Comparison of ENCODE assay signal across 8 cellular contexts in the genomic region with DNA sequence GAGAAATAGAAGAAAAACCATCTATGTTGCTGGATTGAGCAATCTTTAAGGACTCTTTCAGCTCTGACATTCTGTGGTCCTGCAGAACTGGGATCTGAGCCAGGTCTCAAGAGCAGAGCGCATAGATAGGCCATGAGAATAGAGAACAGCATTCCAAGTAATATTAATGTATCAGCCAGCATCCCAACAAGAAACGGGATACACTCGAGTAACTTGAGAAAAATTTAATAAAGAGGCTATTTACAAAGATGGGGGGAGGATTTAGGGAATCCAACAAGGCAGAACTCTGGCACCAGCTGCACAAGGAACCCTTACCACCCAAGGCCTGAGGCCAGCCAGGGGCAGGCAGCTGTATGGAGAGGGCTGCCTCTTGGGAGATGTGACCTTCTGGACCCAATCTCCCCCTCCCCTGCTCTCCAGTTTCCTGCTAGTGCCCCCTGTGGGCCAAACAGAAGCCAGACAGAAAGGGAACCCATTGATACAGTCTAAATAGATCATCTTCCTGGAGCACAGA. TPM values are rescaled to one million over a fixed set of nuclear protein-coding genes. Genes with fewer than 3 reads are reported as not detected.
DNase-seq lines count a peak whose midpoint lies in the region; ATAC-seq and TF ChIP-seq lines count a peak whose summit lies in the region.

No MANE protein-coding gene starts in this region.

- H4K20me1 ChIP-seq in SK-N-SH (ENCODE audit: insufficient read depth): peaks cover 5% of the 10 kb centered on the region; the same call in 1 of the 2 replicates

- in situ Hi-C loops in ACHN (cut with HindIII; ENCODE audit: low pct_ligation_motif_present, low pct_unique_long_range_greater_than_20kb, low sequenced_read_pairs): loop anchor here (25.0 kb wide), 1 partner anchor 97 kb away; no protein-coding TSS in a partner anchor
- in situ Hi-C loops in GM13977 (cut with MboI; ENCODE audit: low pct_unique_long_range_greater_than_20kb, low sequenced_read_pairs, unreplicated experiment): no loop called here

- intact Hi-C loops in left ventricle myocardium superior (cut with micrococcal nuclease): no loop called here

- peak; percentile 6 to 79; a peak in 2 of 4 replicates for TF ChIP-seq EP300 in SK-N-SH (IDR thresholded peaks at IDR 0.05; ENCODE audit: borderline replicate concordance in 1 of 2, low read depth in 1 of 2, low read length in 1 of 2)

- peak overlapping the region; percentile 80 to 82 for H3K27ac ChIP-seq in SK-N-SH (ENCODE audit: low read depth in 2 of 2, low read length in 1 of 2)

- DNase-seq in ACHN (peak; percentile 9), GM13977 (ENCODE audit: low spot score) (no peak), SK-N-SH (no peak), left ventricle myocardium superior (peak; percentile 61), RKO (ENCODE audit: low spot score) (no peak), NCI-H1048 (lab: John Stamatoyannopoulos, UW) (no peak), SW 1271 (lab: John Stamatoyannopoulos, UW) (no peak)

- peaks cover 11 to 18% of the 10 kb centered on the region in 2 experiments for H3K4me1 ChIP-seq in SK-N-SH (ENCODE audit: control insufficient read depth in 1 of 2, insufficient read depth in 2 of 2, low read depth in 1 of 2, low read length in 1 of 2)

- TF ChIP-seq RAD21 in SK-N-SH (IDR thresholded peaks at IDR 0.05; ENCODE audit: low read length): peak; percentile 33; the same call in 1 of the 2 replicates

- no peaks in the 10 kb centered on the region for H3K9me3 ChIP-seq in SK-N-SH

- no peaks in the 10 kb centered on the region for H3K9me2 ChIP-seq in SK-N-SH

- ATAC-seq in left ventricle myocardium superior (peak; percentile 95), GM19395 (IDR thresholded peaks at IDR 0.05; ENCODE audit: unreplicated experiment) (no peak)

- H3K27me3 ChIP-seq in SK-N-SH (ENCODE audit: insufficient read depth): no peaks in the 10 kb centered on the region

- no peaks in the 10 kb centered on the region for H3K36me3 ChIP-seq in SK-N-SH (replicated peaks in 1 of 2; ENCODE audit: control insufficient read depth in 1 of 2, insufficient read depth in 2 of 2, low read length in 1 of 2)

- no peak overlapping the region for H3K4me3 ChIP-seq in SK-N-SH (ENCODE audit: low read depth in 2 of 2, low read length in 1 of 2)

- TF ChIP-seq CTCF in GM13977 (IDR thresholded peaks at IDR 0.05; ENCODE audit: extremely low read depth, insufficient read depth, missing control alignments) (peak; percentile 46), SK-N-SH (IDR thresholded peaks at IDR 0.05) (peak; percentile 66)

- peak overlapping the region; percentile 64; the same call in 1 of the 2 replicates for H3K4me2 ChIP-seq in SK-N-SH

- H2AFZ ChIP-seq in SK-N-SH (ENCODE audit: low read depth): no peak overlapping the region

- WGBS in SK-N-SH (ENCODE audit: low lambda C conversion rate): 14% methylated on average over 3 of the region's 3 CpGs

- peaks cover 22% of the 10 kb centered on the region; the same call in 1 of the 2 replicates for H3K79me2 ChIP-seq in SK-N-SH (ENCODE audit: insufficient read depth)

- peaks cover 21% of the 10 kb centered on the region for H3F3A ChIP-seq in SK-N-SH (replicated peaks; ENCODE audit: insufficient read depth)

- POLR2A ChIA-PET in SK-N-SH (lab: Yijun Ruan, JAX): no interaction called here

- CTCF ChIA-PET in SK-N-SH (lab: Yijun Ruan, JAX): interaction anchor here (0.6 to 1.2 kb wide), 3 partner anchors 17 to 110 kb away, joined by 3 to 5 read pairs (median 3); no protein-coding TSS in a partner anchor

- H3K9ac ChIP-seq in SK-N-SH: no peak overlapping the region

TF ChIP-seq in SK-N-SH, 30 proteins besides CTCF, POLR2A, EP300 and RAD21 (continues in another document):
- TF ChIP-seq POLR2AphosphoS5 (IDR thresholded peaks at IDR 0.05; ENCODE audit: low read depth, low read length) (peak; percentile 43; the same call in 1 of the 2 replicates), FOSL2 (IDR thresholded peaks at IDR 0.05; ENCODE audit: borderline replicate concordance, low read depth) (peak; percentile 21; the same call in 1 of the 2 replicates), NFIC (IDR thresholded peaks at IDR 0.05; ENCODE audit: borderline replicate concordance) (peak; percentile 93), TCF12 (IDR thresholded peaks at IDR 0.05) (peak; percentile 81), EZH2phosphoT487 (IDR thresholded peaks at IDR 0.05; ENCODE audit: borderline replicate concordance, low read depth) (no peak), GABPA (IDR thresholded peaks at IDR 0.05; ENCODE audit: low read depth) (no peak), GATA2 (CRISPR knock-in tag; IDR thresholded peaks at IDR 0.05) (no peak), MXI1 (IDR thresholded peaks at IDR 0.05; ENCODE audit: low read depth, low read length) (no peak), YY1 (IDR thresholded peaks at IDR 0.05; ENCODE audit: low read depth) (peak; percentile 43; the same call in 1 of the 2 replicates), ELF1 (IDR thresholded peaks at IDR 0.05) (peak; percentile 10; the same call in 1 of the 2 replicates), FOXJ3 (CRISPR knock-in tag; IDR thresholded peaks at IDR 0.05) (no peak), JUND (IDR thresholded peaks at IDR 0.05) (peak; percentile 52; the same call in 1 of the 2 replicates), TEAD4 (IDR thresholded peaks at IDR 0.05; ENCODE audit: borderline replicate concordance, insufficient read depth) (peak; percentile 77; the same call in 1 of the 2 replicates), RXRA (IDR thresholded peaks at IDR 0.05; ENCODE audit: borderline replicate concordance, low read depth) (peak; percentile 39; the same call in 1 of the 2 replicates)
- TF ChIP-seq, protein P1, sequence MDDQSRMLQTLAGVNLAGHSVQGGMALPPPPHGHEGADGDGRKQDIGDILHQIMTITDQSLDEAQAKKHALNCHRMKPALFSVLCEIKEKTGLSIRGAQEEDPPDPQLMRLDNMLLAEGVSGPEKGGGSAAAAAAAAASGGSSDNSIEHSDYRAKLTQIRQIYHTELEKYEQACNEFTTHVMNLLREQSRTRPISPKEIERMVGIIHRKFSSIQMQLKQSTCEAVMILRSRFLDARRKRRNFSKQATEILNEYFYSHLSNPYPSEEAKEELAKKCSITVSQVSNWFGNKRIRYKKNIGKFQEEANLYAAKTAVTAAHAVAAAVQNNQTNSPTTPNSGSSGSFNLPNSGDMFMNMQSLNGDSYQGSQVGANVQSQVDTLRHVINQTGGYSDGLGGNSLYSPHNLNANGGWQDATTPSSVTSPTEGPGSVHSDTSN (IDR thresholded peaks at IDR 0.05): peak; percentile 62
- TF ChIP-seq, protein P2, sequence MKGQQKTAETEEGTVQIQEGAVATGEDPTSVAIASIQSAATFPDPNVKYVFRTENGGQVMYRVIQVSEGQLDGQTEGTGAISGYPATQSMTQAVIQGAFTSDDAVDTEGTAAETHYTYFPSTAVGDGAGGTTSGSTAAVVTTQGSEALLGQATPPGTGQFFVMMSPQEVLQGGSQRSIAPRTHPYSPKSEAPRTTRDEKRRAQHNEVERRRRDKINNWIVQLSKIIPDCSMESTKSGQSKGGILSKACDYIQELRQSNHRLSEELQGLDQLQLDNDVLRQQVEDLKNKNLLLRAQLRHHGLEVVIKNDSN (IDR thresholded peaks at IDR 0.05; ENCODE audit: borderline replicate concordance, low read depth): no peak
- TF ChIP-seq, protein P3, sequence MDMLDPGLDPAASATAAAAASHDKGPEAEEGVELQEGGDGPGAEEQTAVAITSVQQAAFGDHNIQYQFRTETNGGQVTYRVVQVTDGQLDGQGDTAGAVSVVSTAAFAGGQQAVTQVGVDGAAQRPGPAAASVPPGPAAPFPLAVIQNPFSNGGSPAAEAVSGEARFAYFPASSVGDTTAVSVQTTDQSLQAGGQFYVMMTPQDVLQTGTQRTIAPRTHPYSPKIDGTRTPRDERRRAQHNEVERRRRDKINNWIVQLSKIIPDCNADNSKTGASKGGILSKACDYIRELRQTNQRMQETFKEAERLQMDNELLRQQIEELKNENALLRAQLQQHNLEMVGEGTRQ (IDR thresholded peaks at IDR 0.05; ENCODE audit: borderline replicate concordance, low read depth, low read length): no peak
- TF ChIP-seq, protein P4, sequence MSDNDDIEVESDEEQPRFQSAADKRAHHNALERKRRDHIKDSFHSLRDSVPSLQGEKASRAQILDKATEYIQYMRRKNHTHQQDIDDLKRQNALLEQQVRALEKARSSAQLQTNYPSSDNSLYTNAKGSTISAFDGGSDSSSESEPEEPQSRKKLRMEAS (IDR thresholded peaks at IDR 0.05; ENCODE audit: low read depth): peak; percentile 20; the same call in 1 of the 2 replicates
- TF ChIP-seq, protein P5, sequence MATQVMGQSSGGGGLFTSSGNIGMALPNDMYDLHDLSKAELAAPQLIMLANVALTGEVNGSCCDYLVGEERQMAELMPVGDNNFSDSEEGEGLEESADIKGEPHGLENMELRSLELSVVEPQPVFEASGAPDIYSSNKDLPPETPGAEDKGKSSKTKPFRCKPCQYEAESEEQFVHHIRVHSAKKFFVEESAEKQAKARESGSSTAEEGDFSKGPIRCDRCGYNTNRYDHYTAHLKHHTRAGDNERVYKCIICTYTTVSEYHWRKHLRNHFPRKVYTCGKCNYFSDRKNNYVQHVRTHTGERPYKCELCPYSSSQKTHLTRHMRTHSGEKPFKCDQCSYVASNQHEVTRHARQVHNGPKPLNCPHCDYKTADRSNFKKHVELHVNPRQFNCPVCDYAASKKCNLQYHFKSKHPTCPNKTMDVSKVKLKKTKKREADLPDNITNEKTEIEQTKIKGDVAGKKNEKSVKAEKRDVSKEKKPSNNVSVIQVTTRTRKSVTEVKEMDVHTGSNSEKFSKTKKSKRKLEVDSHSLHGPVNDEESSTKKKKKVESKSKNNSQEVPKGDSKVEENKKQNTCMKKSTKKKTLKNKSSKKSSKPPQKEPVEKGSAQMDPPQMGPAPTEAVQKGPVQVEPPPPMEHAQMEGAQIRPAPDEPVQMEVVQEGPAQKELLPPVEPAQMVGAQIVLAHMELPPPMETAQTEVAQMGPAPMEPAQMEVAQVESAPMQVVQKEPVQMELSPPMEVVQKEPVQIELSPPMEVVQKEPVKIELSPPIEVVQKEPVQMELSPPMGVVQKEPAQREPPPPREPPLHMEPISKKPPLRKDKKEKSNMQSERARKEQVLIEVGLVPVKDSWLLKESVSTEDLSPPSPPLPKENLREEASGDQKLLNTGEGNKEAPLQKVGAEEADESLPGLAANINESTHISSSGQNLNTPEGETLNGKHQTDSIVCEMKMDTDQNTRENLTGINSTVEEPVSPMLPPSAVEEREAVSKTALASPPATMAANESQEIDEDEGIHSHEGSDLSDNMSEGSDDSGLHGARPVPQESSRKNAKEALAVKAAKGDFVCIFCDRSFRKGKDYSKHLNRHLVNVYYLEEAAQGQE (IDR thresholded peaks at IDR 0.05; ENCODE audit: low read depth, low read length): 0 out of 2 replicates have a peak, but pooled peaks have one; percentile 2

RNA-seq across cellular contexts. Expression of a gene that starts 8.2 kb away (rescaled TPM):
- 2.7 and 4.4 TPM in 2 replicates for polyA plus RNA-seq in SK-N-SH (2012; rRNA removed)
- polyA plus RNA-seq in SK-N-SH (2012; cell fraction: cytosol; rRNA removed): 4.3 TPM in 2 replicates
- polyA plus RNA-seq in SK-N-SH (2012; cell fraction: nucleus; rRNA removed): 3.1 and 6.4 TPM in 2 replicates
- total RNA-seq in left ventricle myocardium superior: 9.2 TPM

RNA-seq across cellular contexts. Expression of a gene that starts 22.2 kb away (rescaled TPM):
- polyA plus RNA-seq in SK-N-SH (2012; rRNA removed): 10.3 and 14.2 TPM in 2 replicates
- polyA plus RNA-seq in SK-N-SH (2012; cell fraction: cytosol; rRNA removed): 20.2 and 24.9 TPM in 2 replicates
- 6.6 and 8.0 TPM in 2 replicates for polyA plus RNA-seq in SK-N-SH (2012; cell fraction: nucleus; rRNA removed)
- 4.7 TPM for total RNA-seq in left ventricle myocardium superior

Comparison
In these comparisons a context has a peak if more than half of its experiments do, and no peak if none do; other contexts are left out.
1. DNase-seq: peak in ACHN (single experiment) and left ventricle myocardium superior (single experiment); none in GM13977 (single experiment), SK-N-SH (single experiment), RKO (single experiment), NCI-H1048 (single experiment) and SW 1271 (0 of 2).